14 cellular contexts compared by ENCODE assay signal in genomic region chr7:150374472-150374871, GRCh38. TPM values are rescaled to one million over a fixed set of nuclear protein-coding genes. Genes with fewer than 3 reads are reported as not detected.
DNase-seq lines count a peak whose midpoint lies in the region; ATAC-seq lines count a peak whose summit lies in the region.
"Had no signal": no experiment of that assay in that cellular context is flagged by ENCODE, and none has a peak within 500 bp of the region (broad histone marks: within the 10 kb centered on the region; RNA-seq: fewer than 3 reads in every experiment).

No MANE protein-coding gene starts in this region.

- no peak overlapping the region; the same call in 1 of the 2 replicates for H3K4me3 ChIP-seq in iPS-20b (ENCODE audit: low read length)
- H3K4me3 ChIP-seq: heart left ventricle, SJCRH30 had no signal

- H3K9me3 ChIP-seq in iPS-20b (ENCODE audit: insufficient read depth, low read depth, low read length) = no peaks in the 10 kb centered on the region
- H3K9me3 ChIP-seq: heart left ventricle, neutrophil, SJCRH30 had no signal

- H3K27ac Mint-ChIP-seq in activated naive CD8-positive, alpha-beta T cell = peak overlapping the region; percentile 80
- no peak overlapping the region for H3K27ac Mint-ChIP-seq in activated naive CD8-positive, alpha-beta T cell treated with anti-CD3 and anti-CD28 coated beads, Interleukin-2, amount 50 U/mL, for 24 hours
- H3K27ac Mint-ChIP-seq in stimulated activated naive CD8-positive, alpha-beta T cell treated with anti-CD3 and anti-CD28 coated beads, Interleukin-15, amount 100 ng/mL, for 72 hours = peak overlapping the region; percentile 8 to 69

- no peaks in the 10 kb centered on the region for H3K27me3 Mint-ChIP-seq in activated naive CD8-positive, alpha-beta T cell
- H3K27me3 Mint-ChIP-seq in activated naive CD8-positive, alpha-beta T cell treated with anti-CD3 and anti-CD28 coated beads, Interleukin-2, amount 50 U/mL, for 24 hours = no peaks in the 10 kb centered on the region
- no peaks in the 10 kb centered on the region for H3K27me3 Mint-ChIP-seq in stimulated activated naive CD8-positive, alpha-beta T cell treated with anti-CD3 and anti-CD28 coated beads, Interleukin-15, amount 100 ng/mL, for 72 hours

- H3K4me3 Mint-ChIP-seq in activated naive CD8-positive, alpha-beta T cell = no peak overlapping the region
- H3K4me3 Mint-ChIP-seq in activated naive CD8-positive, alpha-beta T cell treated with anti-CD3 and anti-CD28 coated beads, Interleukin-2, amount 50 U/mL, for 24 hours = no peak overlapping the region
- H3K4me3 Mint-ChIP-seq in stimulated activated naive CD8-positive, alpha-beta T cell treated with anti-CD3 and anti-CD28 coated beads, Interleukin-15, amount 100 ng/mL, for 72 hours = no peak overlapping the region

- peaks cover 54% of the 10 kb centered on the region for H3K4me1 ChIP-seq in iPS-20b (ENCODE audit: insufficient read depth, low read length)

- no peaks in the 10 kb centered on the region for H3K36me3 Mint-ChIP-seq in activated naive CD8-positive, alpha-beta T cell
- H3K36me3 Mint-ChIP-seq in activated naive CD8-positive, alpha-beta T cell treated with anti-CD3 and anti-CD28 coated beads, Interleukin-2, amount 50 U/mL, for 24 hours (ENCODE audit: low read depth) = peaks cover 5% of the 10 kb centered on the region

- H3K4me1 Mint-ChIP-seq in activated naive CD8-positive, alpha-beta T cell (ENCODE audit: low read depth) = peaks cover 64% of the 10 kb centered on the region
- H3K4me1 Mint-ChIP-seq in activated naive CD8-positive, alpha-beta T cell treated with anti-CD3 and anti-CD28 coated beads, Interleukin-2, amount 50 U/mL, for 24 hours = peaks cover 55% of the 10 kb centered on the region
- H3K4me1 Mint-ChIP-seq in stimulated activated naive CD8-positive, alpha-beta T cell treated with anti-CD3 and anti-CD28 coated beads, Interleukin-15, amount 100 ng/mL, for 72 hours = peaks cover 77% of the 10 kb centered on the region

- H3K36me3 ChIP-seq in iPS-20b (ENCODE audit: insufficient read depth, low read depth, low read length) = peaks cover 52% of the 10 kb centered on the region

- DNase-seq in activated naive CD8-positive, alpha-beta T cell treated with anti-CD3 and anti-CD28 coated beads, Interleukin-2, amount 50 U/mL, for 24 hours = no peak
- DNase-seq in RPMI8226 = peak; percentile 44
- DNase-seq in stimulated activated naive CD8-positive, alpha-beta T cell treated with anti-CD3 and anti-CD28 coated beads, Interleukin-15, amount 100 ng/mL, for 72 hours = no peak
- no peak for DNase-seq in H4 (ENCODE audit: low spot score)
- no peak for DNase-seq in central memory CD4-positive, alpha-beta T cell
- no peak for DNase-seq in UCSD-AML1 (lab: John Stamatoyannopoulos, UW; ENCODE audit: unreplicated experiment)
- DNase-seq: erythroblast, heart left ventricle, NCI-H1092, NCI-H2171, SJCRH30 had no signal

- no peak overlapping the region; the same call in 1 of the 2 replicates for H3K9ac ChIP-seq in iPS-20b (ENCODE audit: low read depth, low read length)

- peak overlapping the region; percentile 59 for H3K27ac ChIP-seq in iPS-20b (ENCODE audit: low read length)
- H3K27ac ChIP-seq: SJCRH30 had no signal

- no peak for ATAC-seq in activated naive CD8-positive, alpha-beta T cell treated with anti-CD3 and anti-CD28 coated beads, Interleukin-2, amount 50 U/mL, for 24 hours
- ATAC-seq in stimulated activated naive CD8-positive, alpha-beta T cell treated with anti-CD3 and anti-CD28 coated beads, Interleukin-15, amount 100 ng/mL, for 72 hours = no peak
- ATAC-seq: heart left ventricle had no signal

- H3K27me3 ChIP-seq in iPS-20b (ENCODE audit: insufficient read depth, low read length) = no peaks in the 10 kb centered on the region
- H3K27me3 ChIP-seq: heart left ventricle, neutrophil, SJCRH30 had no signal

- H3K9me3 Mint-ChIP-seq in activated naive CD8-positive, alpha-beta T cell (ENCODE audit: low read depth) = no peaks in the 10 kb centered on the region
- H3K9me3 Mint-ChIP-seq in activated naive CD8-positive, alpha-beta T cell treated with anti-CD3 and anti-CD28 coated beads, Interleukin-2, amount 50 U/mL, for 24 hours = no peaks in the 10 kb centered on the region
- H3K9me3 Mint-ChIP-seq in stimulated activated naive CD8-positive, alpha-beta T cell treated with anti-CD3 and anti-CD28 coated beads, Interleukin-15, amount 100 ng/mL, for 72 hours = no peaks in the 10 kb centered on the region

RNA-seq across cellular contexts. Expression of gene ZNF775, which starts 4.7 kb away (rescaled TPM):
- 0.56 and 0.90 TPM in 2 replicates for total RNA-seq in H4 (2014; rRNA removed; shearing (Covaris generic))

RNA-seq across cellular contexts. Expression of gene REPIN1, which starts 5.8 kb away (rescaled TPM):
- 40.4 and 48.3 TPM in 2 replicates for total RNA-seq in H4 (2014; rRNA removed; shearing (Covaris generic))

RNA-seq across cellular contexts. Expression of gene RARRES2, which starts 33.0 kb away (rescaled TPM):
- total RNA-seq in H4 (2014; rRNA removed; shearing (Covaris generic)) = not detected in 2 replicates

RNA-seq across cellular contexts. Expression of gene ACTR3C, which starts 51.1 kb away (rescaled TPM):
- total RNA-seq in H4 (2014; rRNA removed; shearing (Covaris generic)) = 0.23 TPM in 1 of 2 replicates, not detected in the other

RNA-seq across cellular contexts. Expression of gene LRRC61, which starts 51.3 kb away (rescaled TPM):
- total RNA-seq in H4 (2014; rRNA removed; shearing (Covaris generic)) = not detected in 2 replicates
- total RNA-seq: SJCRH30 had no signal
